Comparison of ENCODE assay signal across 8 cellular contexts in genomic region chr3:127629462-127630403, GRCh38.
DNase-seq lines count a peak whose midpoint lies in the region; ATAC-seq and TF ChIP-seq lines count a peak whose summit lies in the region.

No MANE protein-coding gene starts in this region.

- no peak for ATAC-seq in GM18519 (IDR thresholded peaks at IDR 0.05; ENCODE audit: low FRiP score, unreplicated experiment)

- peak; percentile 37 for DNase-seq in stimulated activated CD4-positive, alpha-beta T cell treated with anti-CD3 and anti-CD28 coated beads, Interleukin-12 subunit alpha, Interleukin-12 subunit beta, amount 100 ng/mL, for 4 hours
- DNase-seq in stimulated activated CD4-positive, alpha-beta T cell treated with anti-CD3 and anti-CD28 coated beads, Interleukin-1b, Interleukin-23, amount 100 ng/mL, for 48 hours, result no peak
- no peak for DNase-seq in astrocyte of the spinal cord (ENCODE audit: low read depth, low spot score)
- peak; percentile 66 for DNase-seq in left kidney (ENCODE audit: low read depth, low spot score)
- DNase-seq in stimulated activated CD8-positive, alpha-beta memory T cell treated with anti-CD3 and anti-CD28 coated beads, Interleukin-12 subunit alpha, Interleukin-12 subunit beta, amount 100 ng/mL, for 4 hours (ENCODE audit: low read depth), result peak; percentile 50
- DNase-seq in effector CD8-positive, alpha-beta T cell (lab: John Stamatoyannopoulos, UW), result no peak

- TF ChIP-seq POLR2A in Raji (IDR thresholded peaks at IDR 0.05; ENCODE audit: insufficient read depth, low read depth, low read length), result 0 out of 2 replicates have a peak, but pooled peaks have one; percentile 25

- TF ChIP-seq CTCF in astrocyte of the spinal cord (IDR thresholded peaks at IDR 0.05; ENCODE audit: low read depth, low read length), result no peak

- in situ Hi-C loops in astrocyte of the spinal cord (cut with HindIII; ENCODE audit: low sequenced_read_pairs), result no loop called here

- H3K4me3 ChIP-seq in astrocyte of the spinal cord (ENCODE audit: low read depth, low read length), result peak overlapping the region; percentile 14

Comparison
In these comparisons a context has a peak if more than half of its experiments do, and no peak if none do; other contexts are left out.
1. DNase-seq: peak in stimulated activated CD4-positive, alpha-beta T cell treated with anti-CD3 and anti-CD28 coated beads, Interleukin-12 subunit alpha, Interleukin-12 subunit beta, amount 100 ng/mL, for 4 hours (single experiment), left kidney (single experiment) and stimulated activated CD8-positive, alpha-beta memory T cell treated with anti-CD3 and anti-CD28 coated beads, Interleukin-12 subunit alpha, Interleukin-12 subunit beta, amount 100 ng/mL, for 4 hours (single experiment); none in stimulated activated CD4-positive, alpha-beta T cell treated with anti-CD3 and anti-CD28 coated beads, Interleukin-1b, Interleukin-23, amount 100 ng/mL, for 48 hours (single experiment), astrocyte of the spinal cord (single experiment) and effector CD8-positive, alpha-beta T cell (single experiment).